Comparison of ENCODE assay signal across 19 cellular contexts in genomic region chr19:17541184-17541759, GRCh38. TPM values are rescaled to one million over a fixed set of nuclear protein-coding genes. Genes with fewer than 3 reads are reported as not detected.
DNase-seq lines count a peak whose midpoint lies in the region; ATAC-seq and TF ChIP-seq lines count a peak whose summit lies in the region.
"Had no signal": no experiment of that assay in that cellular context is flagged by ENCODE, and none has a peak within 500 bp of the region (broad histone marks: within the 10 kb centered on the region; RNA-seq: fewer than 3 reads in every experiment).

No MANE protein-coding gene starts in this region.

- no peaks in the 10 kb centered on the region for H3K36me3 ChIP-seq in HEK293 (ENCODE audit: control insufficient read depth in 2 of 2, insufficient read depth in 1 of 2, low read length in 2 of 2)
- H3K36me3 ChIP-seq in neutrophil: no peaks in the 10 kb centered on the region

- TF ChIP-seq CTCF in CD4-positive, alpha-beta T cell (IDR thresholded peaks at IDR 0.05): no peak
- TF ChIP-seq CTCF in HEK293 (tag by site-specific recombination; IDR thresholded peaks at IDR 0.05) (no peak), brain (conservative IDR thresholded peaks at IDR 0.05) (no peak), neutrophil (IDR thresholded peaks at IDR 0.05) (no peak)

- H3K4me3 ChIP-seq in HEK293 (ENCODE audit: low read depth, low read length) (no peak overlapping the region), neutrophil (ENCODE audit: low read depth in 1 of 2, low read length in 1 of 2) (no peak overlapping the region)

- no peaks in the 10 kb centered on the region for H3K4me1 ChIP-seq in HEK293 (ENCODE audit: control insufficient read depth, insufficient read depth, low read length)
- peaks cover 10 to 14% of the 10 kb centered on the region in 2 experiments for H3K4me1 ChIP-seq in neutrophil (ENCODE audit: control insufficient read depth in 1 of 2, insufficient read depth in 1 of 2, low read depth in 1 of 2, low read length in 1 of 2)
- H3K4me1 ChIP-seq: Caco-2 had no signal

- POLR2A ChIA-PET in CD4-positive, alpha-beta T cell (lab: Charles Lee): no interaction called here
- POLR2A ChIA-PET in HEK293 (lab: Yijun Ruan, JAX): no interaction called here

- H3K4me3 Mint-ChIP-seq in CD4-positive, alpha-beta T cell: peak overlapping the region; percentile 43
- peak overlapping the region in 4 of 5 experiments; percentile 65 to 82 (median 70) for H3K4me3 Mint-ChIP-seq in brain

- no peak overlapping the region for H3K27ac ChIP-seq in CD4-positive, alpha-beta T cell (ENCODE audit: low read depth, low read length)
- H3K27ac ChIP-seq in HEK293 (ENCODE audit: extremely low read depth, low read depth, low read length) (no peak overlapping the region), neutrophil (peak overlapping the region; percentile 50)

- no peak for DNase-seq in CD4-positive, alpha-beta T cell
- DNase-seq in SHP77 treated with DMSO at 0.1 percent for 48 hours (lab: John Stamatoyannopoulos, UW): no peak
- DNase-seq in NCI-H1105 (lab: John Stamatoyannopoulos, UW): no peak
- DNase-seq: ACHN, Caco-2, DMS153, GF-D8, Karpas-422, NCI-H1436, NCI-H1930, NCI-H345, NCI-H524 treated with DMSO at 0.1 percent for 48 hours, RPMI8226 had no signal

- H3K4me1 Mint-ChIP-seq in CD4-positive, alpha-beta T cell (ENCODE audit: low read depth): peaks cover 12% of the 10 kb centered on the region
- peaks cover 16% of the 10 kb centered on the region for H3K4me1 Mint-ChIP-seq in brain

- intact Hi-C loops in CD4-positive, alpha-beta T cell (cut with DNase I, micrococcal nuclease): no loop called here

- peak overlapping the region; percentile 17 for H3K27ac Mint-ChIP-seq in CD4-positive, alpha-beta T cell
- H3K27ac Mint-ChIP-seq in brain: no peak overlapping the region

- H3K9me3 ChIP-seq in CD4-positive, alpha-beta T cell (ENCODE audit: control insufficient read depth, low read length): no peaks in the 10 kb centered on the region
- no peaks in the 10 kb centered on the region for H3K9me3 ChIP-seq in HEK293 (ENCODE audit: control insufficient read depth, insufficient read depth, low read depth, low read length)
- H3K9me3 ChIP-seq in neutrophil: no peaks in the 10 kb centered on the region
- H3K9me3 ChIP-seq: Caco-2 had no signal

- no peaks in the 10 kb centered on the region for H3K27me3 Mint-ChIP-seq in CD4-positive, alpha-beta T cell
- peaks cover 16% of the 10 kb centered on the region for H3K27me3 Mint-ChIP-seq in brain

- no peak for ATAC-seq in CD4-positive, alpha-beta T cell (ENCODE audit: poor library complexity)
- no peak for ATAC-seq in GM19324 (IDR thresholded peaks at IDR 0.05; ENCODE audit: low FRiP score, unreplicated experiment)
- ATAC-seq: HepG2 had no signal

- CTCF ChIA-PET in CD4-positive, alpha-beta T cell (lab: Charles Lee): no interaction called here
- CTCF ChIA-PET in HEK293 (lab: Yijun Ruan, JAX): interaction anchor here (0.6 to 0.7 kb wide), 2 partner anchors 45 to 93 kb away, joined by 3 read pairs; no protein-coding TSS in a partner anchor

- no peaks in the 10 kb centered on the region for H3K36me3 Mint-ChIP-seq in CD4-positive, alpha-beta T cell (ENCODE audit: low read depth)
- no peaks in the 10 kb centered on the region for H3K36me3 Mint-ChIP-seq in brain
- H3K36me3 Mint-ChIP-seq: CD14-positive monocyte had no signal

- no peaks in the 10 kb centered on the region for H3K9me3 Mint-ChIP-seq in CD4-positive, alpha-beta T cell
- H3K9me3 Mint-ChIP-seq in brain: peaks cover 3 to 15% (median 8%) of the 10 kb centered on the region in 5 experiments

- no peaks in the 10 kb centered on the region for H3K27me3 ChIP-seq in CD4-positive, alpha-beta T cell (ENCODE audit: control insufficient read depth, insufficient read depth, low read length)
- H3K27me3 ChIP-seq in neutrophil: no peaks in the 10 kb centered on the region

TF ChIP-seq in HEK293, 187 proteins besides CTCF, POLR2A, EP300 and RAD21 (continues in another document):
- TF ChIP-seq, protein P1, sequence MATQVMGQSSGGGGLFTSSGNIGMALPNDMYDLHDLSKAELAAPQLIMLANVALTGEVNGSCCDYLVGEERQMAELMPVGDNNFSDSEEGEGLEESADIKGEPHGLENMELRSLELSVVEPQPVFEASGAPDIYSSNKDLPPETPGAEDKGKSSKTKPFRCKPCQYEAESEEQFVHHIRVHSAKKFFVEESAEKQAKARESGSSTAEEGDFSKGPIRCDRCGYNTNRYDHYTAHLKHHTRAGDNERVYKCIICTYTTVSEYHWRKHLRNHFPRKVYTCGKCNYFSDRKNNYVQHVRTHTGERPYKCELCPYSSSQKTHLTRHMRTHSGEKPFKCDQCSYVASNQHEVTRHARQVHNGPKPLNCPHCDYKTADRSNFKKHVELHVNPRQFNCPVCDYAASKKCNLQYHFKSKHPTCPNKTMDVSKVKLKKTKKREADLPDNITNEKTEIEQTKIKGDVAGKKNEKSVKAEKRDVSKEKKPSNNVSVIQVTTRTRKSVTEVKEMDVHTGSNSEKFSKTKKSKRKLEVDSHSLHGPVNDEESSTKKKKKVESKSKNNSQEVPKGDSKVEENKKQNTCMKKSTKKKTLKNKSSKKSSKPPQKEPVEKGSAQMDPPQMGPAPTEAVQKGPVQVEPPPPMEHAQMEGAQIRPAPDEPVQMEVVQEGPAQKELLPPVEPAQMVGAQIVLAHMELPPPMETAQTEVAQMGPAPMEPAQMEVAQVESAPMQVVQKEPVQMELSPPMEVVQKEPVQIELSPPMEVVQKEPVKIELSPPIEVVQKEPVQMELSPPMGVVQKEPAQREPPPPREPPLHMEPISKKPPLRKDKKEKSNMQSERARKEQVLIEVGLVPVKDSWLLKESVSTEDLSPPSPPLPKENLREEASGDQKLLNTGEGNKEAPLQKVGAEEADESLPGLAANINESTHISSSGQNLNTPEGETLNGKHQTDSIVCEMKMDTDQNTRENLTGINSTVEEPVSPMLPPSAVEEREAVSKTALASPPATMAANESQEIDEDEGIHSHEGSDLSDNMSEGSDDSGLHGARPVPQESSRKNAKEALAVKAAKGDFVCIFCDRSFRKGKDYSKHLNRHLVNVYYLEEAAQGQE (tag by site-specific recombination; IDR thresholded peaks at IDR 0.05): peak; percentile 55
- TF ChIP-seq ZNF112 (tag by site-specific recombination; IDR thresholded peaks at IDR 0.05) (no peak), ZNF747 (tag by site-specific recombination; IDR thresholded peaks at IDR 0.05) (no peak), ZBTB17 (tag by site-specific recombination; IDR thresholded peaks at IDR 0.05) (no peak), ZNF561 (tag by site-specific recombination; IDR thresholded peaks at IDR 0.05; ENCODE audit: borderline replicate concordance) (no peak), ZNF335 (tag by site-specific recombination; conservative IDR thresholded peaks at IDR 0.05) (no peak), ZNF202 (tag by site-specific recombination; IDR thresholded peaks at IDR 0.05; ENCODE audit: borderline replicate concordance) (no peak), PRDM1 (tag by site-specific recombination; IDR thresholded peaks at IDR 0.05) (no peak; the same call in 1 of the 2 replicates), ZNF423 (tag by site-specific recombination; IDR thresholded peaks at IDR 0.05) (no peak), ZNF341 (tag by site-specific recombination; IDR thresholded peaks at IDR 0.05; ENCODE audit: low read depth) (no peak)
- TF ChIP-seq, protein P2, sequence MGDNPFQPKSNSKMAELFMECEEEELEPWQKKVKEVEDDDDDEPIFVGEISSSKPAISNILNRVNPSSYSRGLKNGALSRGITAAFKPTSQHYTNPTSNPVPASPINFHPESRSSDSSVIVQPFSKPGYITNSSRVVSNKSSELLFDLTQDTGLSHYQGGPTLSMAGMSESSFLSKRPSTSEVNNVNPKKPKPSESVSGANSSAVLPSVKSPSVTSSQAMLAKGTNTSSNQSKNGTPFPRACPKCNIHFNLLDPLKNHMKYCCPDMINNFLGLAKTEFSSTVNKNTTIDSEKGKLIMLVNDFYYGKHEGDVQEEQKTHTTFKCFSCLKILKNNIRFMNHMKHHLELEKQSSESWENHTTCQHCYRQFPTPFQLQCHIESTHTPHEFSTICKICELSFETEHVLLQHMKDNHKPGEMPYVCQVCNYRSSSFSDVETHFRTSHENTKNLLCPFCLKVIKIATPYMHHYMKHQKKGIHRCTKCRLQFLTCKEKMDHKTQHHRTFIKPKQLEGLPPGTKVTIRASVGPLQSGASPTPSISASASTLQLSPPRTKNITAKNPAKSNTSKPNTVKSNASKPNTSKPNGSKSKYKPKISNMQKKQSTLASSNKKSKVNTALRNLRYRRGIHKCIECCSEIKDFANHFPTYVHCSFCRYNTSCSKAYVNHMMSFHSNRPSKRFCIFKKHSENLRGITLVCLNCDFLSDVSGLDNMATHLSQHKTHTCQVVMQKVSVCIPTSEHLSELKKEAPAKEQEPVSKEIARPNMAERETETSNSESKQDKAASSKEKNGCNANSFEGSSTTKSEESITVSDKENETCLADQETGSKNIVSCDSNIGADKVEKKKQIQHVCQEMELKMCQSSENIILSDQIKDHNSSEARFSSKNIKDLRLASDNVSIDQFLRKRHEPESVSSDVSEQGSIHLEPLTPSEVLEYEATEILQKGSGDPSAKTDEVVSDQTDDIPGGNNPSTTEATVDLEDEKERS (tag by site-specific recombination; IDR thresholded peaks at IDR 0.05): peak; percentile 80; the same call in 1 of the 2 replicates
- TF ChIP-seq, protein P3, sequence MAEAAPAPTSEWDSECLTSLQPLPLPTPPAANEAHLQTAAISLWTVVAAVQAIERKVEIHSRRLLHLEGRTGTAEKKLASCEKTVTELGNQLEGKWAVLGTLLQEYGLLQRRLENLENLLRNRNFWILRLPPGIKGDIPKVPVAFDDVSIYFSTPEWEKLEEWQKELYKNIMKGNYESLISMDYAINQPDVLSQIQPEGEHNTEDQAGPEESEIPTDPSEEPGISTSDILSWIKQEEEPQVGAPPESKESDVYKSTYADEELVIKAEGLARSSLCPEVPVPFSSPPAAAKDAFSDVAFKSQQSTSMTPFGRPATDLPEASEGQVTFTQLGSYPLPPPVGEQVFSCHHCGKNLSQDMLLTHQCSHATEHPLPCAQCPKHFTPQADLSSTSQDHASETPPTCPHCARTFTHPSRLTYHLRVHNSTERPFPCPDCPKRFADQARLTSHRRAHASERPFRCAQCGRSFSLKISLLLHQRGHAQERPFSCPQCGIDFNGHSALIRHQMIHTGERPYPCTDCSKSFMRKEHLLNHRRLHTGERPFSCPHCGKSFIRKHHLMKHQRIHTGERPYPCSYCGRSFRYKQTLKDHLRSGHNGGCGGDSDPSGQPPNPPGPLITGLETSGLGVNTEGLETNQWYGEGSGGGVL (tag by site-specific recombination; IDR thresholded peaks at IDR 0.05): no peak

RNA-seq across cellular contexts. Expression of gene COLGALT1, which starts 14.2 kb away (rescaled TPM):
- total RNA-seq in CD4-positive, alpha-beta T cell: 10 to 100 TPM; 30.3 to 30.6 TPM
- polyA plus RNA-seq in brain (ENCODE audit: insufficient read depth, low read depth, low replicate concordance): 28.8 TPM

RNA-seq across cellular contexts. Expression of gene PGLS, which starts 29.8 kb away (rescaled TPM):
- 10 to 100 TPM; 41.5 to 44.6 TPM for total RNA-seq in CD4-positive, alpha-beta T cell
- 95.7 TPM for polyA plus RNA-seq in brain (ENCODE audit: insufficient read depth, low read depth, low replicate concordance)
